Comparison of ENCODE assay signal across 9 cellular contexts in genomic region chr20:41178904-41179432, GRCh38. TPM values are rescaled to one million over a fixed set of nuclear protein-coding genes. Genes with fewer than 3 reads are reported as not detected.
DNase-seq lines count a peak whose midpoint lies in the region; ATAC-seq and TF ChIP-seq lines count a peak whose summit lies in the region.
"Had no signal": no experiment of that assay in that cellular context is flagged by ENCODE, and none has a peak within 500 bp of the region (broad histone marks: within the 10 kb centered on the region; RNA-seq: fewer than 3 reads in every experiment).

No MANE protein-coding gene starts in this region.

- no peak for TF ChIP-seq POLR2A in upper lobe of left lung (IDR thresholded peaks at IDR 0.05)

- H3K27ac Mint-ChIP-seq in activated T-cell treated with anti-CD3 and anti-CD28 coated beads, Interleukin-2, amount 50 U/mL, for 24 hours = peak overlapping the region; percentile 31
- H3K27ac Mint-ChIP-seq in activated T-cell treated with anti-CD3 and anti-CD28 coated beads, Interleukin-2, amount 50 U/mL, for 72 hours = no peak overlapping the region
- H3K27ac Mint-ChIP-seq in effector memory CD8-positive, alpha-beta T cell = peak overlapping the region in 1 of 2 donors; percentile 75

- peaks cover 0 to 17% (median 14%) of the 10 kb centered on the region in 4 donors for H3K4me1 ChIP-seq in upper lobe of left lung

- peaks cover 68% of the 10 kb centered on the region for H3K36me3 Mint-ChIP-seq in activated T-cell treated with anti-CD3 and anti-CD28 coated beads, Interleukin-2, amount 50 U/mL, for 24 hours (ENCODE audit: low read depth)
- H3K36me3 Mint-ChIP-seq in activated T-cell treated with anti-CD3 and anti-CD28 coated beads, Interleukin-2, amount 50 U/mL, for 72 hours (ENCODE audit: insufficient read depth in 2 of 2) = no peaks in the 10 kb centered on the region
- H3K36me3 Mint-ChIP-seq in effector memory CD8-positive, alpha-beta T cell (ENCODE audit: insufficient read depth) = peaks cover 27% of the 10 kb centered on the region

- 53 to 76% methylated on average over 8 of the region's 8 CpGs for WGBS in upper lobe of left lung, 2 donors

- no peak overlapping the region for H3K4me3 Mint-ChIP-seq in activated T-cell treated with anti-CD3 and anti-CD28 coated beads, Interleukin-2, amount 50 U/mL, for 24 hours
- H3K4me3 Mint-ChIP-seq in activated T-cell treated with anti-CD3 and anti-CD28 coated beads, Interleukin-2, amount 50 U/mL, for 72 hours = no peak overlapping the region
- no peak overlapping the region for H3K4me3 Mint-ChIP-seq in effector memory CD8-positive, alpha-beta T cell

- peak; percentile 25 for DNase-seq in activated T-cell treated with anti-CD3 and anti-CD28 coated beads, Interleukin-2, amount 50 U/mL, for 24 hours
- DNase-seq in activated T-cell treated with anti-CD3 and anti-CD28 coated beads, Interleukin-2, amount 50 U/mL, for 72 hours = no peak
- DNase-seq in astrocyte of the spinal cord (ENCODE audit: low read depth, low spot score) = peak; percentile 41
- DNase-seq in mesenteric fat pad (ENCODE audit: low spot score) = peak; percentile 72
- DNase-seq in upper lobe of left lung = peak in 1 of 2 donors; percentile 22
- DNase-seq in effector memory CD8-positive, alpha-beta T cell = no peak
- no peak for DNase-seq in GM19240 (ENCODE audit: insufficient read length, low spot score)
- DNase-seq: foreskin keratinocyte had no signal

- ATAC-seq in activated T-cell treated with anti-CD3 and anti-CD28 coated beads, Interleukin-2, amount 50 U/mL, for 72 hours (replicated peaks in 1 of 2) = no peak
- ATAC-seq in upper lobe of left lung (ENCODE audit: low FRiP score in 2 of 2) = no peak
- ATAC-seq in effector memory CD8-positive, alpha-beta T cell (replicated peaks) = no peak
- ATAC-seq in GM18858 (IDR thresholded peaks at IDR 0.05; ENCODE audit: unreplicated experiment) = no peak
- ATAC-seq: foreskin keratinocyte had no signal

- TF ChIP-seq CTCF in astrocyte of the spinal cord (IDR thresholded peaks at IDR 0.05; ENCODE audit: low read depth, low read length) (no peak), upper lobe of left lung (IDR thresholded peaks at IDR 0.05) (peak in 1 of 6 experiments; percentile 7)

- H3K9me3 ChIP-seq in upper lobe of left lung = no peaks in the 10 kb centered on the region

- H3K36me3 ChIP-seq in upper lobe of left lung = peaks cover 0 to 41% (median 25%) of the 10 kb centered on the region in 4 donors

- H3K27ac ChIP-seq in upper lobe of left lung = peak overlapping the region in 3 of 4 donors; percentile 23 to 78 (median 27)
- H3K27ac ChIP-seq: foreskin keratinocyte had no signal

- H3K4me3 ChIP-seq in astrocyte of the spinal cord (ENCODE audit: low read depth, low read length) (no peak overlapping the region), upper lobe of left lung (no peak overlapping the region)

- H3K27me3 Mint-ChIP-seq in activated T-cell treated with anti-CD3 and anti-CD28 coated beads, Interleukin-2, amount 50 U/mL, for 24 hours = no peaks in the 10 kb centered on the region
- no peaks in the 10 kb centered on the region for H3K27me3 Mint-ChIP-seq in activated T-cell treated with anti-CD3 and anti-CD28 coated beads, Interleukin-2, amount 50 U/mL, for 72 hours (ENCODE audit: low read depth)
- H3K27me3 Mint-ChIP-seq in effector memory CD8-positive, alpha-beta T cell = no peaks in the 10 kb centered on the region

- no peaks in the 10 kb centered on the region for H3K27me3 ChIP-seq in upper lobe of left lung
- H3K27me3 ChIP-seq: foreskin keratinocyte had no signal

- in situ Hi-C loops in astrocyte of the spinal cord (cut with HindIII; ENCODE audit: low sequenced_read_pairs) = no loop called here

- peaks cover 13% of the 10 kb centered on the region for H3K4me1 Mint-ChIP-seq in activated T-cell treated with anti-CD3 and anti-CD28 coated beads, Interleukin-2, amount 50 U/mL, for 24 hours (ENCODE audit: low read depth)
- H3K4me1 Mint-ChIP-seq in activated T-cell treated with anti-CD3 and anti-CD28 coated beads, Interleukin-2, amount 50 U/mL, for 72 hours (ENCODE audit: low read depth) = peaks cover 10% of the 10 kb centered on the region
- H3K4me1 Mint-ChIP-seq in effector memory CD8-positive, alpha-beta T cell (ENCODE audit: low read depth in 2 of 2) = peaks cover 16% of the 10 kb centered on the region in 2 donors

- no peaks in the 10 kb centered on the region for H3K9me3 Mint-ChIP-seq in activated T-cell treated with anti-CD3 and anti-CD28 coated beads, Interleukin-2, amount 50 U/mL, for 24 hours
- no peaks in the 10 kb centered on the region for H3K9me3 Mint-ChIP-seq in activated T-cell treated with anti-CD3 and anti-CD28 coated beads, Interleukin-2, amount 50 U/mL, for 72 hours
- H3K9me3 Mint-ChIP-seq in effector memory CD8-positive, alpha-beta T cell = no peaks in the 10 kb centered on the region

- TF ChIP-seq EP300 in upper lobe of left lung (IDR thresholded peaks at IDR 0.05) = no peak

RNA-seq across cellular contexts. Expression of gene PLCG1, which starts 41.6 kb away (rescaled TPM):
- total RNA-seq in activated T-cell treated with anti-CD3 and anti-CD28 coated beads, Interleukin-2, amount 50 U/mL, for 72 hours = 100 to 1,000 TPM; 177 to 221 TPM
- total RNA-seq in mesenteric fat pad (76.1 TPM), upper lobe of left lung (100 to 1,000 TPM in 3 of 6 donors, 10 to 100 TPM in 3; 69.8 to 383 (median 99.5) TPM)

Comparison
In these comparisons a context has a peak if more than half of its experiments do, and no peak if none do; other contexts are left out.
1. DNase-seq: peak in activated T-cell treated with anti-CD3 and anti-CD28 coated beads, Interleukin-2, amount 50 U/mL, for 24 hours (single experiment), astrocyte of the spinal cord (single experiment) and mesenteric fat pad (single experiment); none in activated T-cell treated with anti-CD3 and anti-CD28 coated beads, Interleukin-2, amount 50 U/mL, for 72 hours (0 of 2), effector memory CD8-positive, alpha-beta T cell (0 of 3) and GM19240 (single experiment).